18 cellular contexts compared by ENCODE assay signal in genomic region chr2:96692094-96692971, GRCh38. TPM values are rescaled to one million over a fixed set of nuclear protein-coding genes. Genes with fewer than 3 reads are reported as not detected.
DNase-seq lines count a peak whose midpoint lies in the region; ATAC-seq and TF ChIP-seq lines count a peak whose summit lies in the region.
"Had no signal": no experiment of that assay in that cellular context is flagged by ENCODE, and none has a peak within 500 bp of the region (broad histone marks: within the 10 kb centered on the region; RNA-seq: fewer than 3 reads in every experiment).

No MANE protein-coding gene starts in this region.

- H2BK15ac ChIP-seq in neuronal stem cell (ENCODE audit: low read length), result no peak overlapping the region

- no peaks in the 10 kb centered on the region for H3K36me3 Mint-ChIP-seq in endodermal cell (ENCODE audit: low read depth)
- H3K36me3 Mint-ChIP-seq: CD4-positive, alpha-beta memory T cell had no signal

- intact Hi-C loops in ascending aorta (cut with DNase I), result no loop called here

- no peaks in the 10 kb centered on the region for H3K27me3 Mint-ChIP-seq in endodermal cell (ENCODE audit: insufficient read depth)
- H3K27me3 Mint-ChIP-seq: CD4-positive, alpha-beta memory T cell had no signal

- peak overlapping the region; percentile 12 for H3K27ac Mint-ChIP-seq in endodermal cell

- no peaks in the 10 kb centered on the region for H3K27me3 ChIP-seq in endodermal cell (ENCODE audit: control insufficient read depth, insufficient read depth, low read length, poor library complexity, severe bottlenecking)
- no peaks in the 10 kb centered on the region for H3K27me3 ChIP-seq in neuronal stem cell (ENCODE audit: control insufficient read depth in 3 of 3, insufficient read depth in 3 of 3, low read depth in 1 of 3, low read length in 3 of 3)
- H3K27me3 ChIP-seq in upper lobe of left lung, result no peaks in the 10 kb centered on the region
- H3K27me3 ChIP-seq in ascending aorta, result no peaks in the 10 kb centered on the region
- H3K27me3 ChIP-seq: MG63 had no signal

- no peak overlapping the region for H4K8ac ChIP-seq in neuronal stem cell (ENCODE audit: low read depth, low read length)

- no peaks in the 10 kb centered on the region for H3K9me3 Mint-ChIP-seq in endodermal cell

- H3K4me3 Mint-ChIP-seq in endodermal cell, result no peak overlapping the region
- H3K4me3 Mint-ChIP-seq: CD4-positive, alpha-beta memory T cell had no signal

- H3K4me1 Mint-ChIP-seq in endodermal cell, result no peaks in the 10 kb centered on the region
- H3K4me1 Mint-ChIP-seq: CD4-positive, alpha-beta memory T cell had no signal

- H2AFZ ChIP-seq in neuronal stem cell (ENCODE audit: low read length), result peak overlapping the region; percentile 37

- no peak overlapping the region for H2BK12ac ChIP-seq in neuronal stem cell (ENCODE audit: low read length)

- no peak overlapping the region for H3K14ac ChIP-seq in neuronal stem cell (ENCODE audit: low read length)

- no peak overlapping the region for H3K27ac ChIP-seq in endodermal cell (ENCODE audit: low read depth, low read length)
- no peak overlapping the region for H3K27ac ChIP-seq in neuronal stem cell (replicated peaks; ENCODE audit: low read length)
- peak overlapping the region; percentile 24 to 83 (median 54) for H3K27ac ChIP-seq in upper lobe of left lung
- no peak overlapping the region for H3K27ac ChIP-seq in ascending aorta

- H3K9ac ChIP-seq in endodermal cell (ENCODE audit: extremely low read depth, low read length, poor library complexity, severe bottlenecking), result no peak overlapping the region
- H3K9ac ChIP-seq in neuronal stem cell (ENCODE audit: low read depth, low read length, poor library complexity), result peak overlapping the region; percentile 6

- TF ChIP-seq EP300 in upper lobe of left lung (IDR thresholded peaks at IDR 0.05), result no peak

- H3K18ac ChIP-seq in neuronal stem cell (ENCODE audit: low read length), result no peak overlapping the region

- peak in 1 of 4 donors; percentile 20 for TF ChIP-seq POLR2A in upper lobe of left lung (IDR thresholded peaks at IDR 0.05)

- ATAC-seq in upper lobe of left lung (ENCODE audit: low FRiP score in 2 of 2), result peak; percentile 37 to 74
- ATAC-seq in HG03432 (IDR thresholded peaks at IDR 0.05; ENCODE audit: unreplicated experiment), result no peak

- DNase-seq in activated effector memory CD4-positive, alpha-beta T cell treated with anti-CD3 and anti-CD28 coated beads, Interleukin-2, amount 50 U/mL, for 16 hours, result peak; percentile 53
- DNase-seq in activated effector memory CD4-positive, alpha-beta T cell treated with Interleukin-2 at 50 U/mL for 16 hours, result no peak
- DNase-seq in endodermal cell (peak; percentile 43), neuronal stem cell (ENCODE audit: low spot score) (no peak), upper lobe of left lung (peak in 1 of 2 donors; percentile 75), ascending aorta (ENCODE audit: low spot score in 2 of 2) (no peak), NCI-H2107 treated with DMSO at 0.1 percent for 48 hours (lab: John Stamatoyannopoulos, UW; ENCODE audit: unreplicated experiment) (no peak)
- DNase-seq: 8988T; CD4-positive, alpha-beta memory T cell; DMS79 treated with DMSO at 0.1 percent for 48 hours; HCEC 1CT; Karpas-422; MG63; NCI-H1092; NCI-H2081 treated with DMSO at 0.1 percent for 48 hours; NCI-H510A treated with DMSO at 0.1 percent for 48 hours; SHP77 had no signal

- no peak overlapping the region for H2BK5ac ChIP-seq in neuronal stem cell (ENCODE audit: low read length)

- H2BK120ac ChIP-seq in neuronal stem cell (ENCODE audit: low read depth, low read length), result no peak overlapping the region

- H3K4me3 ChIP-seq in endodermal cell (ENCODE audit: low read length) (no peak overlapping the region), neuronal stem cell (ENCODE audit: low read length in 2 of 2) (no peak overlapping the region), upper lobe of left lung (no peak overlapping the region), ascending aorta (no peak overlapping the region)
- H3K4me3 ChIP-seq: MG63 had no signal

- H3K23ac ChIP-seq in neuronal stem cell (ENCODE audit: low read depth, low read length, poor library complexity), result no peak overlapping the region

- H3K36me3 ChIP-seq in endodermal cell (ENCODE audit: control insufficient read depth, insufficient read depth, low read length) (no peaks in the 10 kb centered on the region), neuronal stem cell (replicated peaks in 1 of 2; ENCODE audit: control insufficient read depth in 2 of 2, insufficient read depth in 2 of 2, low read length in 2 of 2) (no peaks in the 10 kb centered on the region), upper lobe of left lung (no peaks in the 10 kb centered on the region), ascending aorta (no peaks in the 10 kb centered on the region)
- H3K36me3 ChIP-seq: MG63 had no signal

- WGBS in endodermal cell (ENCODE audit: insufficient coverage in 1 of 2, insufficient read length in 1 of 2), 2 experiments, result 91 to 99% methylated on average over 10 to 14 of the region's 14 CpGs
- WGBS in neuronal stem cell (ENCODE audit: extremely low coverage in 2 of 2, insufficient read length in 2 of 2, insufficient replicate concordance in 1 of 2), 2 donors, result no CpG with 5 or more reads among the region's 14 CpGs
- WGBS in upper lobe of left lung, 2 donors, result 61 to 80% methylated on average over 7 to 14 of the region's 14 CpGs

- no peak overlapping the region for H3K4me2 ChIP-seq in neuronal stem cell (ENCODE audit: insufficient read depth, low read length, poor library complexity, severe bottlenecking)

- H3K9me3 ChIP-seq in endodermal cell (ENCODE audit: control insufficient read depth, low read length), result no peaks in the 10 kb centered on the region
- no peaks in the 10 kb centered on the region for H3K9me3 ChIP-seq in neuronal stem cell (replicated peaks in 1 of 2; ENCODE audit: control insufficient read depth in 2 of 2, insufficient read depth in 1 of 2, low read depth in 1 of 2, low read length in 2 of 2)
- H3K9me3 ChIP-seq in upper lobe of left lung, result no peaks in the 10 kb centered on the region
- no peaks in the 10 kb centered on the region for H3K9me3 ChIP-seq in ascending aorta
- H3K9me3 ChIP-seq: MG63 had no signal

- no peak overlapping the region for H2AK5ac ChIP-seq in neuronal stem cell (ENCODE audit: low read depth, low read length)

- H3K4me1 ChIP-seq in endodermal cell (ENCODE audit: control insufficient read depth, insufficient read depth, low read length) (no peaks in the 10 kb centered on the region), neuronal stem cell (ENCODE audit: control insufficient read depth in 2 of 2, insufficient read depth in 1 of 2, low read depth in 1 of 2, low read length in 2 of 2) (peaks cover 0 to 3% of the 10 kb centered on the region in 2 donors), upper lobe of left lung (peaks cover 0 to 18% (median 2%) of the 10 kb centered on the region in 4 donors), ascending aorta (no peaks in the 10 kb centered on the region)

- H4K91ac ChIP-seq in neuronal stem cell (ENCODE audit: low read depth, low read length, poor library complexity), result no peak overlapping the region

- H3K79me1 ChIP-seq in neuronal stem cell (ENCODE audit: low read depth, low read length), result no peaks in the 10 kb centered on the region

- TF ChIP-seq CTCF in endodermal cell (conservative IDR thresholded peaks at IDR 0.05), result no peak
- TF ChIP-seq CTCF in upper lobe of left lung (IDR thresholded peaks at IDR 0.05), result no peak
- no peak for TF ChIP-seq CTCF in ascending aorta (IDR thresholded peaks at IDR 0.05)

- H3K4ac ChIP-seq in neuronal stem cell (ENCODE audit: low read length), result no peak overlapping the region

RNA-seq across cellular contexts. Expression of gene LMAN2L, which starts 47.5 kb away (rescaled TPM):
- total RNA-seq in endodermal cell (10 to 100 TPM; 24.4 to 30.4 TPM), upper lobe of left lung (10 to 100 TPM; 11.5 to 18.9 (median 15.2) TPM), ascending aorta (9.5 TPM)
- 27.2 TPM for polyA plus RNA-seq in endodermal cell (2013, experiment 1 of 2)
- polyA plus RNA-seq in endodermal cell (2013, experiment 2 of 2), result 26.2 TPM
- polyA plus RNA-seq in neuronal stem cell (2013, experiment 1 of 2), result 17.6 TPM
- polyA plus RNA-seq in neuronal stem cell (2013, experiment 2 of 2), result 18.5 TPM

RNA-seq across cellular contexts. Expression of gene FER1L5, which starts 49.8 kb away (rescaled TPM):
- total RNA-seq in endodermal cell (1 to 10 TPM in 1 of 2 donors, under 1 TPM in 1; 0.35 to 1.7 TPM), upper lobe of left lung (1 to 10 TPM in 1 of 6 donors, under 1 TPM in 5; 0.15 to 5.2 (median 0.43) TPM), ascending aorta (not detected)
- polyA plus RNA-seq in endodermal cell (2013, experiment 1 of 2), result 0.14 TPM
- polyA plus RNA-seq in endodermal cell (2013, experiment 2 of 2), result 0.17 TPM
- 0.47 TPM for polyA plus RNA-seq in neuronal stem cell (2013, experiment 1 of 2)
- polyA plus RNA-seq in neuronal stem cell (2013, experiment 2 of 2), result 0.47 TPM
- total RNA-seq: CD4-positive, alpha-beta memory T cell had no signal
- polyA plus RNA-seq: CD4-positive, alpha-beta memory T cell had no signal

RNA-seq across cellular contexts. Expression of gene KANSL3, which starts 54.2 kb away (rescaled TPM):
- total RNA-seq in endodermal cell (10 to 100 TPM; 34.8 to 42.3 TPM), upper lobe of left lung (100 to 1,000 TPM in 1 of 6 donors, 10 to 100 TPM in 5; 41.3 to 133 (median 53.0) TPM), ascending aorta (56.1 TPM)
- 33.5 TPM for polyA plus RNA-seq in endodermal cell (2013, experiment 1 of 2)
- polyA plus RNA-seq in endodermal cell (2013, experiment 2 of 2), result 31.2 TPM
- polyA plus RNA-seq in neuronal stem cell (2013, experiment 1 of 2), result 23.8 TPM
- 23.9 TPM for polyA plus RNA-seq in neuronal stem cell (2013, experiment 2 of 2)

Comparison
In these comparisons a context has a peak if more than half of its experiments do, and no peak if none do; other contexts are left out.
1. DNase-seq: peak in activated effector memory CD4-positive, alpha-beta T cell treated with anti-CD3 and anti-CD28 coated beads, Interleukin-2, amount 50 U/mL, for 16 hours (single experiment) and endodermal cell (single experiment); none in activated effector memory CD4-positive, alpha-beta T cell treated with Interleukin-2 at 50 U/mL for 16 hours (single experiment), neuronal stem cell (single experiment), ascending aorta (0 of 2) and NCI-H2107 treated with DMSO at 0.1 percent for 48 hours (single experiment).
2. H3K27ac ChIP-seq: peak in upper lobe of left lung (4 of 4); none in endodermal cell (single experiment), neuronal stem cell (single experiment) and ascending aorta (0 of 2).